In the genomic region with DNA sequence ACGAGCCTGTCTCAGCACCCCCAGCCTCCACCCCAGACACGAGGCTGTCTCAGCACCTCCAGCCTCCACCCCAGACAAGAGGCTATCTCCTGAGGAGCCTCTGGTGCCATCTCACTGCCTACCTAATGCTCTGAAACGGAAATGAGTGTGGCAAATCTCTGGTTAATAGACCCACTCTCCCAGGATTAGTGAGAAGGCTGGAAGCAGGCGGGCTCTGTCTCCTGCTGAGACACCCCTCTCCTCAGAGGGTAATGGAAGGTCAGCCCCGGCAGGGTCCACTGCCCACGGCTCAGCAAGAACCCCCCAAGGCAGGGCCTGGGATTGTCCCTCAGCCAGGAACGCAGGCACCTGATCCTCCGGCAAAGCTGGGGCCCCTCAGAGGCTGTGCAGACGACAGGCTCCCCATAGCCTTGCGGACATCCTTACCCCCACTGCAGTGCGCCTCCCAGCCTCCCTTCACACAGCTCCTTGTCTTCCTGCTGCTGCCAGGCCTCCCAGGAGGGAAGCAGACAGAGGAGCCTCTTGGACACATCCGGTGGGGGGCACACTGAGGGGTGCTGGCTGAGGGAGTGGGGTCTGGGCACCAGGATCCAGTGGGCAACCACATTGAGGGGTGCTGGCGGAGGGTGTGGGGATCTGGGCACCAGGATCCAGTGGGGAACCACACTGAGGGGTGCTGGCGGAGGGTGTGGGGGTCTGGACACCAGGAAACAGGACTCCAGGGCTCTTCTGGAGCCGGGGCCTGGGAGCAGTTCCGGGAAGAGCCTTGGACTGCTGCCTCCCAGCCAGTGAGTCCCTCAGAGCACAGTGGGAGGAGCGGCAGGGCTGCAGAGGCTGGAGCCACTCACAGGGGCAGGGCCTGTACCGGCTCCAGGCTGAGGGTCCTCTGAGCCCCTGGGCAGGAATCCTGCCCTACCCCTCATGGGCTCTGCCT, we compare ENCODE assay signal across 13 cellular contexts. TPM values are rescaled to one million over a fixed set of nuclear protein-coding genes. Genes with fewer than 3 reads are reported as not detected.
A peak's percentile ranks its signal among the peaks of the same experiment; 100 is the strongest.
DNase-seq lines count a peak whose midpoint lies in the region; ATAC-seq and TF ChIP-seq lines count a peak whose summit lies in the region.
"Had no signal": no experiment of that assay in that cellular context is flagged by ENCODE, and none has a peak within 500 bp of the region (broad histone marks: within the 10 kb centered on the region; RNA-seq: fewer than 3 reads in every experiment).

No MANE protein-coding gene starts in this region.

- H3K4me1 ChIP-seq in SK-N-SH (ENCODE audit: control insufficient read depth in 1 of 2, insufficient read depth in 2 of 2, low read depth in 1 of 2, low read length in 1 of 2) = peaks cover 0 to 3% of the 10 kb centered on the region in 2 experiments; a peak in 1 of 4 replicates

- peak; percentile 6; the same call in 2 of the 3 replicates for ATAC-seq in SK-N-SH treated with all-trans-retinoic acid at 6 μM for 48 hours
- peak; percentile 44 for ATAC-seq in sciatic nerve

- no peak overlapping the region for H3K27ac ChIP-seq in SK-N-SH (ENCODE audit: low read depth in 2 of 2, low read length in 1 of 2)
- H3K27ac ChIP-seq: 22Rv1, BLaER1 had no signal

- no peaks in the 10 kb centered on the region for H4K20me1 ChIP-seq in SK-N-SH (ENCODE audit: insufficient read depth)

- no peaks in the 10 kb centered on the region for H3K79me2 ChIP-seq in SK-N-SH (ENCODE audit: insufficient read depth)

- H3K9ac ChIP-seq in SK-N-SH = no peak overlapping the region
- H3K9ac ChIP-seq: BLaER1 had no signal

- POLR2A ChIA-PET in SK-N-SH (lab: Yijun Ruan, JAX) = interaction anchor here (0.7 to 1.2 kb wide), 2 partner anchors 13 to 38 kb away, joined by 3 read pairs; partner anchors contain the start of gene CHID1

- no peaks in the 10 kb centered on the region for H3K9me3 ChIP-seq in SK-N-SH
- H3K9me3 ChIP-seq: BLaER1 had no signal

- TF ChIP-seq EP300 in SK-N-SH (IDR thresholded peaks at IDR 0.05; ENCODE audit: borderline replicate concordance in 1 of 2, low read depth in 1 of 2, low read length in 1 of 2) = no peak

- no peaks in the 10 kb centered on the region for H3K27me3 Mint-ChIP-seq in brain
- H3K27me3 Mint-ChIP-seq: CD8-positive, alpha-beta memory T cell; IgD-negative memory B cell had no signal

- no peaks in the 10 kb centered on the region for H3K9me2 ChIP-seq in SK-N-SH

- CTCF ChIA-PET in SK-N-SH (lab: Yijun Ruan, JAX) = interaction anchor here (0.5 to 2.6 kb wide), 18 partner anchors 13 to 305 kb away, joined by 3 to 21 read pairs (median 4); partner anchors contain the start of gene CHID1

- TF ChIP-seq CTCF in SK-N-SH (IDR thresholded peaks at IDR 0.05) = no peak
- TF ChIP-seq CTCF in brain (conservative IDR thresholded peaks at IDR 0.05) = no peak

- H3K4me1 Mint-ChIP-seq in brain = no peaks in the 10 kb centered on the region

- H3F3A ChIP-seq in SK-N-SH (replicated peaks; ENCODE audit: insufficient read depth) = no peaks in the 10 kb centered on the region

- peaks cover 11% of the 10 kb centered on the region for H3K36me3 Mint-ChIP-seq in brain
- H3K36me3 Mint-ChIP-seq: IgD-negative memory B cell had no signal

- H3K4me3 ChIP-seq in SK-N-SH (ENCODE audit: low read depth in 2 of 2, low read length in 1 of 2) = no peak overlapping the region
- H3K4me3 ChIP-seq: BLaER1 had no signal

- peaks cover 0 to 43% of the 10 kb centered on the region in 2 experiments for H3K36me3 ChIP-seq in SK-N-SH (replicated peaks in 1 of 2; ENCODE audit: control insufficient read depth in 1 of 2, insufficient read depth in 2 of 2, low read length in 1 of 2)

- no peak overlapping the region for H3K4me3 Mint-ChIP-seq in brain
- H3K4me3 Mint-ChIP-seq: CD8-positive, alpha-beta memory T cell; IgD-negative memory B cell had no signal

- no peak for TF ChIP-seq RAD21 in SK-N-SH (IDR thresholded peaks at IDR 0.05; ENCODE audit: low read length)

- H3K27me3 ChIP-seq in SK-N-SH (ENCODE audit: insufficient read depth) = no peaks in the 10 kb centered on the region
- H3K27me3 ChIP-seq: BLaER1 had no signal

- WGBS in SK-N-SH (ENCODE audit: low lambda C conversion rate) = 82% methylated on average over 5 of the region's 18 CpGs

- intact Hi-C loops in sciatic nerve (cut with DNase I) = no loop called here

- no peak overlapping the region for H2AFZ ChIP-seq in SK-N-SH (ENCODE audit: low read depth)

- no peak for DNase-seq in SK-N-SH
- DNase-seq in sciatic nerve (ENCODE audit: low spot score) = no peak
- no peak for DNase-seq in NCI-H526 treated with DMSO at 0.1 percent for 48 hours (lab: John Stamatoyannopoulos, UW)
- DNase-seq in amniotic stem cell (lab: John Stamatoyannopoulos, UW) = no peak
- DNase-seq: CD8-positive, alpha-beta memory T cell; GDM1; NCI-H1436 treated with DMSO at 0.1 percent for 48 hours; NCI-H2081 treated with DMSO at 0.1 percent for 48 hours had no signal

- H3K4me2 ChIP-seq in SK-N-SH = no peak overlapping the region
- H3K4me2 ChIP-seq: BLaER1 had no signal

- no peaks in the 10 kb centered on the region for H3K9me3 Mint-ChIP-seq in brain
- H3K9me3 Mint-ChIP-seq: CD8-positive, alpha-beta memory T cell; IgD-negative memory B cell had no signal

- peak overlapping the region in 3 of 5 experiments; percentile 47 to 72 (median 58) for H3K27ac Mint-ChIP-seq in brain
- H3K27ac Mint-ChIP-seq: IgD-negative memory B cell had no signal

TF ChIP-seq in SK-N-SH treated with all-trans-retinoic acid at 6 μM for 48 hours, 23 proteins besides CTCF, POLR2A, EP300 and RAD21 (continues in another document):
- TF ChIP-seq, protein P1, sequence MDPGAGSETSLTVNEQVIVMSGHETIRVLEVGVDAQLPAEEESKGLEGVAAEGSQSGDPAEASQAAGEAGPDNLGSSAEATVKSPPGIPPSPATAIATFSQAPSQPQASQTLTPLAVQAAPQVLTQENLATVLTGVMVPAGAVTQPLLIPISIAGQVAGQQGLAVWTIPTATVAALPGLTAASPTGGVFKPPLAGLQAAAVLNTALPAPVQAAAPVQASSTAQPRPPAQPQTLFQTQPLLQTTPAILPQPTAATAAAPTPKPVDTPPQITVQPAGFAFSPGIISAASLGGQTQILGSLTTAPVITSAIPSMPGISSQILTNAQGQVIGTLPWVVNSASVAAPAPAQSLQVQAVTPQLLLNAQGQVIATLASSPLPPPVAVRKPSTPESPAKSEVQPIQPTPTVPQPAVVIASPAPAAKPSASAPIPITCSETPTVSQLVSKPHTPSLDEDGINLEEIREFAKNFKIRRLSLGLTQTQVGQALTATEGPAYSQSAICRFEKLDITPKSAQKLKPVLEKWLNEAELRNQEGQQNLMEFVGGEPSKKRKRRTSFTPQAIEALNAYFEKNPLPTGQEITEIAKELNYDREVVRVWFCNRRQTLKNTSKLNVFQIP (CRISPR knock-in tag; IDR thresholded peaks at IDR 0.05; ENCODE audit: borderline replicate concordance, low read depth) = no peak
- TF ChIP-seq ARNTL (CRISPR knock-in tag; IDR thresholded peaks at IDR 0.05; ENCODE audit: borderline replicate concordance, low read depth) (no peak), TOX (CRISPR knock-in tag; IDR thresholded peaks at IDR 0.05; ENCODE audit: borderline replicate concordance) (no peak), ZNF70 (CRISPR knock-in tag; IDR thresholded peaks at IDR 0.05) (no peak), ZFP30 (CRISPR knock-in tag; IDR thresholded peaks at IDR 0.05) (no peak), TCF4 (CRISPR knock-in tag; IDR thresholded peaks at IDR 0.05; ENCODE audit: borderline replicate concordance) (no peak), CSDC2 (CRISPR knock-in tag; IDR thresholded peaks at IDR 0.05) (no peak), GLIS3 (CRISPR knock-in tag; IDR thresholded peaks at IDR 0.05) (no peak)

TF ChIP-seq in SK-N-SH, 30 proteins besides CTCF, POLR2A, EP300 and RAD21 (continues in another document):
- TF ChIP-seq FOXM1 (IDR thresholded peaks at IDR 0.05; ENCODE audit: low read depth) = no peak
- no peak for TF ChIP-seq GATA2 (CRISPR knock-in tag; IDR thresholded peaks at IDR 0.05)
- TF ChIP-seq FOSL2 (IDR thresholded peaks at IDR 0.05; ENCODE audit: borderline replicate concordance, low read depth) = no peak
- TF ChIP-seq, protein P2, sequence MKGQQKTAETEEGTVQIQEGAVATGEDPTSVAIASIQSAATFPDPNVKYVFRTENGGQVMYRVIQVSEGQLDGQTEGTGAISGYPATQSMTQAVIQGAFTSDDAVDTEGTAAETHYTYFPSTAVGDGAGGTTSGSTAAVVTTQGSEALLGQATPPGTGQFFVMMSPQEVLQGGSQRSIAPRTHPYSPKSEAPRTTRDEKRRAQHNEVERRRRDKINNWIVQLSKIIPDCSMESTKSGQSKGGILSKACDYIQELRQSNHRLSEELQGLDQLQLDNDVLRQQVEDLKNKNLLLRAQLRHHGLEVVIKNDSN (IDR thresholded peaks at IDR 0.05; ENCODE audit: borderline replicate concordance, low read depth) = no peak
- TF ChIP-seq, protein P3, sequence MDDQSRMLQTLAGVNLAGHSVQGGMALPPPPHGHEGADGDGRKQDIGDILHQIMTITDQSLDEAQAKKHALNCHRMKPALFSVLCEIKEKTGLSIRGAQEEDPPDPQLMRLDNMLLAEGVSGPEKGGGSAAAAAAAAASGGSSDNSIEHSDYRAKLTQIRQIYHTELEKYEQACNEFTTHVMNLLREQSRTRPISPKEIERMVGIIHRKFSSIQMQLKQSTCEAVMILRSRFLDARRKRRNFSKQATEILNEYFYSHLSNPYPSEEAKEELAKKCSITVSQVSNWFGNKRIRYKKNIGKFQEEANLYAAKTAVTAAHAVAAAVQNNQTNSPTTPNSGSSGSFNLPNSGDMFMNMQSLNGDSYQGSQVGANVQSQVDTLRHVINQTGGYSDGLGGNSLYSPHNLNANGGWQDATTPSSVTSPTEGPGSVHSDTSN (IDR thresholded peaks at IDR 0.05) = no peak
- TF ChIP-seq MXI1 (IDR thresholded peaks at IDR 0.05; ENCODE audit: low read depth, low read length) = no peak

RNA-seq across cellular contexts. Expression of gene CHID1, which starts 13.1 kb away (rescaled TPM):
- polyA plus RNA-seq in SK-N-SH (2012; rRNA removed) (194 and 231 TPM in 2 replicates), brain (ENCODE audit: insufficient read depth, low read depth, low replicate concordance) (74.6 TPM)
- 153 and 192 TPM in 2 replicates for polyA plus RNA-seq in SK-N-SH (2012; cell fraction: cytosol; rRNA removed)
- 123 and 143 TPM in 2 replicates for polyA plus RNA-seq in SK-N-SH (2012; cell fraction: nucleus; rRNA removed)
- total RNA-seq in sciatic nerve = 59.4 TPM

RNA-seq across cellular contexts. Expression of gene AP2A2, which starts 28.2 kb away (rescaled TPM):
- polyA plus RNA-seq in SK-N-SH (2012; rRNA removed) = 36.3 and 42.7 TPM in 2 replicates
- 23.0 and 30.2 TPM in 2 replicates for polyA plus RNA-seq in SK-N-SH (2012; cell fraction: cytosol; rRNA removed)
- 111 and 144 TPM in 2 replicates for polyA plus RNA-seq in SK-N-SH (2012; cell fraction: nucleus; rRNA removed)
- 67.3 TPM for polyA plus RNA-seq in brain (ENCODE audit: insufficient read depth, low read depth, low replicate concordance)
- total RNA-seq in sciatic nerve = 119 TPM

RNA-seq across cellular contexts. Expression of gene TSPAN4, which starts 54.8 kb away (rescaled TPM):
- polyA plus RNA-seq in SK-N-SH (2012; rRNA removed) (201 and 226 TPM in 2 replicates), brain (ENCODE audit: insufficient read depth, low read depth, low replicate concordance) (23.3 TPM)
- polyA plus RNA-seq in SK-N-SH (2012; cell fraction: cytosol; rRNA removed) = 66.1 and 128 TPM in 2 replicates
- polyA plus RNA-seq in SK-N-SH (2012; cell fraction: nucleus; rRNA removed) = 521 and 832 TPM in 2 replicates
- 118 TPM for total RNA-seq in sciatic nerve

RNA-seq across cellular contexts. Expression of gene POLR2L, which starts 55.2 kb away (rescaled TPM):
- polyA plus RNA-seq in SK-N-SH (2012; rRNA removed) (287 and 540 TPM in 2 replicates), brain (ENCODE audit: insufficient read depth, low read depth, low replicate concordance) (104 TPM)
- 228 and 230 TPM in 2 replicates for polyA plus RNA-seq in SK-N-SH (2012; cell fraction: cytosol; rRNA removed)
- 123 and 341 TPM in 2 replicates for polyA plus RNA-seq in SK-N-SH (2012; cell fraction: nucleus; rRNA removed)
- total RNA-seq in sciatic nerve = 85.2 TPM
